In genomic region chr22:41481131-41481830, GRCh38 we compare ENCODE assay signal across 13 cellular contexts. TPM values are rescaled to one million over a fixed set of nuclear protein-coding genes. Genes with fewer than 3 reads are reported as not detected.
A peak's percentile ranks its signal among the peaks of the same experiment; 100 is the strongest.
DNase-seq lines count a peak whose midpoint lies in the region; ATAC-seq and TF ChIP-seq lines count a peak whose summit lies in the region.
"Had no signal": no experiment of that assay in that cellular context is flagged by ENCODE, and none has a peak within 500 bp of the region (broad histone marks: within the 10 kb centered on the region; RNA-seq: fewer than 3 reads in every experiment).

No MANE protein-coding gene starts in this region.

- no peak overlapping the region for H2BK15ac ChIP-seq in mesendoderm (replicated peaks; ENCODE audit: low read depth)

- H3K27me3 Mint-ChIP-seq in T-helper 17 cell, result no peaks in the 10 kb centered on the region
- H3K27me3 Mint-ChIP-seq: effector memory CD8-positive, alpha-beta T cell had no signal

- intact Hi-C loops in esophagus squamous epithelium (cut with DNase I), result no loop called here
- intact Hi-C loops in uterus (cut with DNase I; ENCODE audit: low total_unique reads), result no loop called here

- no peak overlapping the region for H3K4ac ChIP-seq in mesendoderm (ENCODE audit: low read depth, low read length)

- H3K27ac ChIP-seq in esophagus squamous epithelium, result peak overlapping the region; percentile 40 to 84 (median 78)
- no peak overlapping the region for H3K27ac ChIP-seq in mesendoderm (ENCODE audit: low read depth, low read length)
- peak overlapping the region; percentile 68 to 78 for H3K27ac ChIP-seq in uterus
- H3K27ac ChIP-seq: A549 had no signal

- no peak overlapping the region for H2BK5ac ChIP-seq in mesendoderm (ENCODE audit: low read length)

- H3K23ac ChIP-seq in mesendoderm (ENCODE audit: low read length), result no peak overlapping the region

- TF ChIP-seq CTCF in esophagus squamous epithelium (IDR thresholded peaks at IDR 0.05), result no peak
- no peak for TF ChIP-seq CTCF in uterus (IDR thresholded peaks at IDR 0.05)

- no peak for ATAC-seq in activated naive CD4-positive, alpha-beta T cell treated with anti-CD3 and anti-CD28 coated beads, Interleukin-2, amount 50 U/mL, for 72 hours
- no peak for ATAC-seq in T-helper 17 cell
- ATAC-seq: A549; effector memory CD8-positive, alpha-beta T cell had no signal

- no peaks in the 10 kb centered on the region for H3K9me3 Mint-ChIP-seq in activated naive CD4-positive, alpha-beta T cell treated with anti-CD3 and anti-CD28 coated beads, Interleukin-2, amount 50 U/mL, for 72 hours
- H3K9me3 Mint-ChIP-seq: effector memory CD8-positive, alpha-beta T cell; T-helper 1 cell treated with Interleukin-12 subunit alpha and Interleukin-12 subunit beta and Interleukin-4 antibody, amounts not matched to agents 30 μg/mL and 1 μg/mL, for 36 hours had no signal

- H2BK120ac ChIP-seq in mesendoderm (ENCODE audit: low read depth, low read length), result no peak overlapping the region

- H3K4me1 ChIP-seq in esophagus squamous epithelium, result peaks cover 15 to 81% (median 52%) of the 10 kb centered on the region in 3 donors
- no peaks in the 10 kb centered on the region for H3K4me1 ChIP-seq in mesendoderm (ENCODE audit: control insufficient read depth, low read depth, low read length)
- peaks cover 14 to 20% of the 10 kb centered on the region in 2 donors for H3K4me1 ChIP-seq in uterus
- H3K4me1 ChIP-seq: A549 had no signal

- H3K4me1 Mint-ChIP-seq in T-helper 17 cell, result peaks cover 24% of the 10 kb centered on the region

- TF ChIP-seq POLR2A in esophagus squamous epithelium (IDR thresholded peaks at IDR 0.05) (no peak), uterus (IDR thresholded peaks at IDR 0.05) (no peak)

- peaks cover 0 to 34% (median 0%) of the 10 kb centered on the region in 3 donors for H3K36me3 ChIP-seq in esophagus squamous epithelium
- no peaks in the 10 kb centered on the region for H3K36me3 ChIP-seq in mesendoderm (ENCODE audit: control insufficient read depth, insufficient read depth, low read length)
- no peaks in the 10 kb centered on the region for H3K36me3 ChIP-seq in uterus

- no peak for DNase-seq in activated naive CD4-positive, alpha-beta T cell treated with anti-CD3 and anti-CD28 coated beads, Interleukin-2, amount 50 U/mL, for 72 hours (ENCODE audit: low spot score in 2 of 2)
- no peak for DNase-seq in activated naive CD4-positive, alpha-beta T cell treated with Interleukin-2 at 50 U/mL for 16 hours
- DNase-seq in esophagus squamous epithelium (lab: John Stamatoyannopoulos, UW) (no peak), mesendoderm (peak; percentile 23), uterus (peak; percentile 39 to 43), CD1c-positive myeloid dendritic cell (ENCODE audit: extremely low spot score) (no peak), T-helper 17 cell (no peak), NCI-H1105 (lab: John Stamatoyannopoulos, UW) (no peak)
- DNase-seq: activated CD8-positive, alpha-beta memory T cell treated with anti-CD3 and anti-CD28 coated beads, Interleukin-2, amount 50 U/mL, for 48 hours; effector memory CD8-positive, alpha-beta T cell; NCI-H2227 treated with DMSO at 0.1 percent for 48 hours had no signal

- peak overlapping the region; percentile 26 to 60 for H3K27ac Mint-ChIP-seq in activated naive CD4-positive, alpha-beta T cell treated with anti-CD3 and anti-CD28 coated beads, Interleukin-2, amount 50 U/mL, for 72 hours
- no peak overlapping the region for H3K27ac Mint-ChIP-seq in T-helper 17 cell
- H3K27ac Mint-ChIP-seq: T-helper 1 cell treated with Interleukin-12 subunit alpha and Interleukin-12 subunit beta and Interleukin-4 antibody, amounts not matched to agents 30 μg/mL and 1 μg/mL, for 36 hours had no signal

- no peak overlapping the region for H4K8ac ChIP-seq in mesendoderm (ENCODE audit: low read depth, low read length)

- H3K4me3 Mint-ChIP-seq in T-helper 17 cell, result no peak overlapping the region
- H3K4me3 Mint-ChIP-seq: effector memory CD8-positive, alpha-beta T cell; T-helper 1 cell treated with Interleukin-12 subunit alpha and Interleukin-12 subunit beta and Interleukin-4 antibody, amounts not matched to agents 30 μg/mL and 1 μg/mL, for 36 hours had no signal

- no peak overlapping the region for H3K9ac ChIP-seq in mesendoderm (ENCODE audit: low read length)

- H3K9me3 ChIP-seq in esophagus squamous epithelium (no peaks in the 10 kb centered on the region), uterus (no peaks in the 10 kb centered on the region), T-helper 17 cell (ENCODE audit: control insufficient read depth, low read length, poor library complexity, severe bottlenecking) (no peaks in the 10 kb centered on the region)
- H3K9me3 ChIP-seq: A549 had no signal

- H4K5ac ChIP-seq in mesendoderm (ENCODE audit: low read length), result no peak overlapping the region

- no peak overlapping the region for H3K18ac ChIP-seq in mesendoderm (ENCODE audit: low read length)

- H3K4me3 ChIP-seq in esophagus squamous epithelium (no peak overlapping the region), mesendoderm (ENCODE audit: low read length) (no peak overlapping the region), uterus (no peak overlapping the region)
- H3K4me3 ChIP-seq: A549 had no signal

- H3K4me2 ChIP-seq in mesendoderm (ENCODE audit: low read length), result no peak overlapping the region
- H3K4me2 ChIP-seq: A549 had no signal

- H3K79me1 ChIP-seq in mesendoderm (ENCODE audit: low read length), result peaks cover 23% of the 10 kb centered on the region

- 68 to 72% methylated on average over 7 to 12 of the region's 15 CpGs for WGBS in esophagus squamous epithelium, 2 donors
- WGBS in mesendoderm (ENCODE audit: extremely low coverage, insufficient coverage, low lambda C conversion rate), result no CpG with 5 or more reads among the region's 15 CpGs

- no peak overlapping the region for H3K56ac ChIP-seq in mesendoderm (ENCODE audit: low read length)

- H3K27me3 ChIP-seq in esophagus squamous epithelium (no peaks in the 10 kb centered on the region), mesendoderm (ENCODE audit: insufficient read depth, low read length, poor library complexity) (no peaks in the 10 kb centered on the region), uterus (no peaks in the 10 kb centered on the region)

- H3K36me3 Mint-ChIP-seq in activated naive CD4-positive, alpha-beta T cell treated with anti-CD3 and anti-CD28 coated beads, Interleukin-2, amount 50 U/mL, for 72 hours, result no peaks in the 10 kb centered on the region
- no peaks in the 10 kb centered on the region for H3K36me3 Mint-ChIP-seq in T-helper 17 cell (ENCODE audit: low read depth)

- H3K79me2 ChIP-seq in mesendoderm (ENCODE audit: control insufficient read depth, insufficient read depth, low read length), result peaks cover 24% of the 10 kb centered on the region

- H2AK5ac ChIP-seq in mesendoderm (ENCODE audit: low read length), result no peak overlapping the region

RNA-seq across cellular contexts. Expression of gene ACO2, which starts 12.4 kb away (rescaled TPM):
- 100 to 1,000 TPM in 1 of 2 donors, 10 to 100 TPM in 1; 100.0 to 112 TPM for total RNA-seq in activated naive CD4-positive, alpha-beta T cell treated with anti-CD3 and anti-CD28 coated beads, Interleukin-2, amount 50 U/mL, for 72 hours
- total RNA-seq in esophagus squamous epithelium (10 to 100 TPM; 83.7 to 90.4 (median 87.0) TPM), uterus (10 to 100 TPM; 21.5 to 64.4 (median 47.1) TPM), T-helper 17 cell (10 to 100 TPM; 77.2 to 81.9 TPM)
- 33.3 TPM for polyA plus RNA-seq in mesendoderm (2013, experiment 1 of 2)
- polyA plus RNA-seq in mesendoderm (2013, experiment 2 of 2), result 33.1 TPM

RNA-seq across cellular contexts. Expression of gene PHF5A, which starts 12.8 kb away (rescaled TPM):
- 10 to 100 TPM; 61.3 to 76.5 TPM for total RNA-seq in activated naive CD4-positive, alpha-beta T cell treated with anti-CD3 and anti-CD28 coated beads, Interleukin-2, amount 50 U/mL, for 72 hours
- total RNA-seq in esophagus squamous epithelium, result 10 to 100 TPM; 21.5 to 47.3 (median 41.5) TPM
- 112 TPM for polyA plus RNA-seq in mesendoderm (2013, experiment 1 of 2)
- 109 TPM for polyA plus RNA-seq in mesendoderm (2013, experiment 2 of 2)
- total RNA-seq in uterus, result 10 to 100 TPM; 38.5 to 65.1 (median 46.4) TPM
- total RNA-seq in T-helper 17 cell, result 10 to 100 TPM; 31.7 to 39.6 TPM

RNA-seq across cellular contexts. Expression of gene TOB2, which starts 34.7 kb away (rescaled TPM):
- total RNA-seq in activated naive CD4-positive, alpha-beta T cell treated with anti-CD3 and anti-CD28 coated beads, Interleukin-2, amount 50 U/mL, for 72 hours, result 10 to 100 TPM; 28.1 to 29.9 TPM
- total RNA-seq in esophagus squamous epithelium (10 to 100 TPM; 15.7 to 30.5 (median 21.0) TPM), uterus (10 to 100 TPM; 15.6 to 97.1 (median 27.8) TPM), T-helper 17 cell (10 to 100 TPM; 30.8 to 44.0 TPM)
- 23.7 TPM for polyA plus RNA-seq in mesendoderm (2013, experiment 1 of 2)
- polyA plus RNA-seq in mesendoderm (2013, experiment 2 of 2), result 25.4 TPM

Comparison
In these comparisons a context has a peak if more than half of its experiments do, and no peak if none do; other contexts are left out.
1. DNase-seq: peak in mesendoderm (single experiment) and uterus (2 of 2); none in activated naive CD4-positive, alpha-beta T cell treated with anti-CD3 and anti-CD28 coated beads, Interleukin-2, amount 50 U/mL, for 72 hours (0 of 2), activated naive CD4-positive, alpha-beta T cell treated with Interleukin-2 at 50 U/mL for 16 hours (single experiment), esophagus squamous epithelium (single experiment), CD1c-positive myeloid dendritic cell (single experiment), T-helper 17 cell (0 of 3) and NCI-H1105 (single experiment).